8 cellular contexts compared by ENCODE assay signal in genomic region chr1:32892368-32893197, GRCh38. TPM values are rescaled to one million over a fixed set of nuclear protein-coding genes. Genes with fewer than 3 reads are reported as not detected.
A peak's percentile ranks its signal among the peaks of the same experiment; 100 is the strongest.
DNase-seq lines count a peak whose midpoint lies in the region; ATAC-seq and TF ChIP-seq lines count a peak whose summit lies in the region.

No MANE protein-coding gene starts in this region.

- no peaks in the 10 kb centered on the region for H3K9me3 ChIP-seq in ascending aorta

- H3K36me3 ChIP-seq in ascending aorta = no peaks in the 10 kb centered on the region

- intact Hi-C loops in ascending aorta (cut with DNase I) = no loop called here

- TF ChIP-seq CTCF in ascending aorta (IDR thresholded peaks at IDR 0.05) (peak; percentile 5 to 14 (median 8)), retinal pigment epithelial cell (conservative IDR thresholded peaks at IDR 0.05; ENCODE audit: low read depth, low read length) (peak; percentile 44)

- peak overlapping the region; percentile 49 to 60 for H3K4me3 ChIP-seq in ascending aorta
- H3K4me3 ChIP-seq in retinal pigment epithelial cell (ENCODE audit: low read length) = peak overlapping the region; percentile 45

- no peak overlapping the region for H3K27ac ChIP-seq in ascending aorta

- ATAC-seq in left lobe of liver = no peak

- no peaks in the 10 kb centered on the region for H3K27me3 ChIP-seq in ascending aorta

- peaks cover 6% of the 10 kb centered on the region in 2 donors for H3K4me1 ChIP-seq in ascending aorta

- DNase-seq in DMS 273 (lab: John Stamatoyannopoulos, UW; ENCODE audit: unreplicated experiment) (peak; percentile 88), DMS 273 treated with DMSO at 0.1 percent for 48 hours (lab: John Stamatoyannopoulos, UW) (no peak), NCI-H510A treated with DMSO at 0.1 percent for 48 hours (lab: John Stamatoyannopoulos, UW) (peak; percentile 81), ascending aorta (ENCODE audit: low spot score in 2 of 2) (no peak), hypothalamus (lab: John Stamatoyannopoulos, UW) (peak in 39 of 51 donors; percentile 28 to 85 (median 66)), retinal pigment epithelial cell (ENCODE audit: low read depth) (no peak), foreskin melanocyte (no peak), left lobe of liver (ENCODE audit: low spot score) (no peak)

RNA-seq across cellular contexts. Expression of gene HPCA, which starts 6.3 kb away (rescaled TPM):
- total RNA-seq in ascending aorta (not detected), left lobe of liver (not detected)

RNA-seq across cellular contexts. Expression of gene TMEM54, which starts 8.6 kb away (rescaled TPM):
- total RNA-seq in ascending aorta (60.9 TPM), left lobe of liver (6.1 TPM)

RNA-seq across cellular contexts. Expression of gene FNDC5, which starts 21.9 kb away (rescaled TPM):
- total RNA-seq in ascending aorta (8.9 TPM), left lobe of liver (5.4 TPM)

Comparison
In these comparisons a context has a peak if more than half of its experiments do, and no peak if none do; other contexts are left out.
1. DNase-seq: peak in DMS 273 (single experiment), NCI-H510A treated with DMSO at 0.1 percent for 48 hours (single experiment) and hypothalamus (39 of 51); none in DMS 273 treated with DMSO at 0.1 percent for 48 hours (single experiment), ascending aorta (0 of 2), retinal pigment epithelial cell (single experiment), foreskin melanocyte (single experiment) and left lobe of liver (single experiment).